9 cellular contexts compared by ENCODE assay signal in genomic region chr11:7495997-7496545, GRCh38. TPM values are rescaled to one million over a fixed set of nuclear protein-coding genes. Genes with fewer than 3 reads are reported as not detected.
DNase-seq lines count a peak whose midpoint lies in the region; ATAC-seq and TF ChIP-seq lines count a peak whose summit lies in the region.
"Had no signal": no experiment of that assay in that cellular context is flagged by ENCODE, and none has a peak within 500 bp of the region (broad histone marks: within the 10 kb centered on the region; RNA-seq: fewer than 3 reads in every experiment).

No MANE protein-coding gene starts in this region.

- no peaks in the 10 kb centered on the region for H3F3A ChIP-seq in smooth muscle cell (ENCODE audit: low read depth)

- peak; percentile 53; the same call in 1 of the 2 replicates for TF ChIP-seq POLR2A in Raji (IDR thresholded peaks at IDR 0.05; ENCODE audit: insufficient read depth, low read depth, low read length)

- H3K27ac ChIP-seq in smooth muscle cell (ENCODE audit: low read depth): no peak overlapping the region

- no peak overlapping the region for H3K9ac ChIP-seq in smooth muscle cell (ENCODE audit: low read depth)

- 90% methylated on average over 4 of the region's 4 CpGs for WGBS in smooth muscle cell (ENCODE audit: low lambda C conversion rate)

- peak; percentile 88 for ATAC-seq in GM19043 (IDR thresholded peaks at IDR 0.05; ENCODE audit: low read depth, unreplicated experiment)
- peak; percentile 83 for ATAC-seq in HG03025 (IDR thresholded peaks at IDR 0.05; ENCODE audit: low FRiP score, unreplicated experiment)

- H3K4me1 ChIP-seq in smooth muscle cell (ENCODE audit: low read depth): no peaks in the 10 kb centered on the region

- no peak overlapping the region for H2AFZ ChIP-seq in smooth muscle cell (ENCODE audit: low read depth)

- no peak overlapping the region for H3K4me3 ChIP-seq in smooth muscle cell

- H3K9me3 ChIP-seq in smooth muscle cell (replicated peaks; ENCODE audit: low read depth): no peaks in the 10 kb centered on the region

- no peak for TF ChIP-seq CTCF in smooth muscle cell (IDR thresholded peaks at IDR 0.05; ENCODE audit: borderline replicate concordance, insufficient read depth, poor library complexity, severe bottlenecking)

- DNase-seq in AML-193 (lab: John Stamatoyannopoulos, UW): peak; percentile 66 to 67
- DNase-seq in NK-92 (lab: John Stamatoyannopoulos, UW; ENCODE audit: unreplicated experiment): no peak
- no peak for DNase-seq in DMS53 (lab: John Stamatoyannopoulos, UW)
- DNase-seq in NCI-H146 treated with DMSO at 0.1 percent for 48 hours (lab: John Stamatoyannopoulos, UW; ENCODE audit: unreplicated experiment): no peak
- no peak for DNase-seq in smooth muscle cell (lab: John Stamatoyannopoulos, UW; ENCODE audit: unreplicated experiment)
- DNase-seq: activated gamma-delta T cell treated with Interleukin-2 at 50 U/mL for 16 hours had no signal

- no peaks in the 10 kb centered on the region for H3K79me2 ChIP-seq in smooth muscle cell (ENCODE audit: low read depth)

- H3K27me3 ChIP-seq in smooth muscle cell (ENCODE audit: low read depth): no peaks in the 10 kb centered on the region

- no peak overlapping the region for H3K4me2 ChIP-seq in smooth muscle cell

- H4K20me1 ChIP-seq in smooth muscle cell (ENCODE audit: low read depth): no peaks in the 10 kb centered on the region

- H3K36me3 ChIP-seq in smooth muscle cell (ENCODE audit: low read depth): no peaks in the 10 kb centered on the region

RNA-seq across cellular contexts. Expression of gene OLFML1, which starts 10.8 kb away (rescaled TPM):
- total RNA-seq in smooth muscle cell: not detected in 2 replicates
- 0.14 and 0.22 TPM in 2 replicates for polyA plus RNA-seq in smooth muscle cell

RNA-seq across cellular contexts. Expression of gene PPFIBP2, which starts 17.7 kb away (rescaled TPM):
- 9.8 and 17.1 TPM in 2 replicates for total RNA-seq in smooth muscle cell
- polyA plus RNA-seq in smooth muscle cell: 16.4 and 20.2 TPM in 2 replicates

Comparison
In these comparisons a context has a peak if more than half of its experiments do, and no peak if none do; other contexts are left out.
1. DNase-seq: peak in AML-193 (2 of 2); none in NK-92 (single experiment), DMS53 (single experiment), NCI-H146 treated with DMSO at 0.1 percent for 48 hours (single experiment) and smooth muscle cell (single experiment).